In the genomic region with DNA sequence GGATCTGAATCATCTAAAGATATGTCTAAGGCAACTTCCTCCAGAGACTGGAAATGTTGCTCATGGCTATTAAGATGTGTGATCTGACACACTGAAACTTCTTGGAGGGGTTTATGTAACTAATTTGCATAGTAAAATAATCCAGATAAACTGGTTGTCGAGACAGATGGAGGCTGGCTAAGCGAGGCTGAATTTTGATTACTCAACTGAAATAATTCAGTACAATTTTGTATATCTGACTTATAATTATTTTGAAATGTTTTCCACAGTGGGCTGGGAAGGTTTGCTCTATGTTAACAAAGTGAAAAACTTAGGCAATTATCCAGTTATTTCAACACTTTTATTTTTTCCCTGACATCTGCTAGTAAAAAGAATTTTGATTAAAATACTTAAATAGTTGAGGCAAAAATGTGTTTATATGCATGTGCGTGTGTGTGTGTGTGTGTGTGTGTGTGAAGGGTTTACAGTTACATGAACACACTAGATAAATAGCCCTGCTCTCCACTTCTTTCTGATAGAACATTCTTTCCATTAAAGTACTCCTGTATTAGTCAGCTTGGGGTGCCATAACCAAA, we compare ENCODE assay signal across 30 cellular contexts. TPM values are rescaled to one million over a fixed set of nuclear protein-coding genes. Genes with fewer than 3 reads are reported as not detected.
DNase-seq lines count a peak whose midpoint lies in the region; ATAC-seq, FAIRE-seq and TF ChIP-seq lines count a peak whose summit lies in the region.
"Had no signal": no experiment of that assay in that cellular context is flagged by ENCODE, and none has a peak within 500 bp of the region (broad histone marks: within the 10 kb centered on the region; RNA-seq: fewer than 3 reads in every experiment).

No MANE protein-coding gene starts in this region.

- H3K4me3 ChIP-seq in mammary epithelial cell (replicated peaks in 1 of 3; ENCODE audit: insufficient read depth in 1 of 3, low read depth in 2 of 3, low read length in 3 of 3) (no peak overlapping the region), bronchial epithelial cell (ENCODE audit: low read depth, low read length) (no peak overlapping the region), vagina (no peak overlapping the region), neuronal stem cell (ENCODE audit: low read length in 2 of 2) (no peak overlapping the region)
- H3K4me3 ChIP-seq: adrenal gland, Peyer's patch, right lobe of liver, testis had no signal

- H3K18ac ChIP-seq in neuronal stem cell (ENCODE audit: low read length) = no peak overlapping the region

- 79% methylated on average over 3 of the region's 3 CpGs for WGBS in mammary epithelial cell (ENCODE audit: low coverage, missing lambda C conversion rate)
- WGBS in neuronal stem cell (ENCODE audit: extremely low coverage in 2 of 2, insufficient read length in 2 of 2, insufficient replicate concordance in 1 of 2), 2 donors = no CpG with 5 or more reads among the region's 3 CpGs

- CTCF ChIA-PET in mammary epithelial cell (lab: Charles Lee; ENCODE audit: low non-redundant PET) = no interaction called here
- CTCF ChIA-PET in MCF 10A (lab: Yijun Ruan, JAX) = interaction anchor here (0.7 to 1.3 kb wide), 3 partner anchors 9 to 36 kb away, joined by 3 to 6 read pairs (median 4); no protein-coding TSS in a partner anchor

- no peaks in the 10 kb centered on the region for H3K27me3 ChIP-seq in mammary epithelial cell (ENCODE audit: insufficient read depth, low read length)
- H3K27me3 ChIP-seq in bronchial epithelial cell (ENCODE audit: control insufficient read depth, insufficient read depth, low read length) = no peaks in the 10 kb centered on the region
- H3K27me3 ChIP-seq in foreskin keratinocyte = no peaks in the 10 kb centered on the region
- no peaks in the 10 kb centered on the region for H3K27me3 ChIP-seq in vagina
- peaks cover 0 to 4% (median 0%) of the 10 kb centered on the region in 3 experiments for H3K27me3 ChIP-seq in neuronal stem cell (ENCODE audit: control insufficient read depth in 3 of 3, insufficient read depth in 3 of 3, low read depth in 1 of 3, low read length in 3 of 3)
- H3K27me3 ChIP-seq: adrenal gland, Peyer's patch, right lobe of liver, testis had no signal

- H3K36me3 ChIP-seq in mammary epithelial cell (ENCODE audit: insufficient read depth, low read length) (no peaks in the 10 kb centered on the region), bronchial epithelial cell (ENCODE audit: control insufficient read depth, insufficient read depth, low read length) (no peaks in the 10 kb centered on the region), vagina (no peaks in the 10 kb centered on the region), neuronal stem cell (replicated peaks in 1 of 2; ENCODE audit: control insufficient read depth in 2 of 2, insufficient read depth in 2 of 2, low read length in 2 of 2) (no peaks in the 10 kb centered on the region)
- H3K36me3 ChIP-seq: adrenal gland, Peyer's patch, right lobe of liver, WERI-Rb-1 had no signal

- no peak for TF ChIP-seq POLR2A in vagina (IDR thresholded peaks at IDR 0.05)

- H3K4me3 Mint-ChIP-seq in MCF 10A (ENCODE audit: unreplicated experiment) = no peak overlapping the region
- H3K4me3 Mint-ChIP-seq: memory B cell, neural crest cell had no signal

- no peak overlapping the region for H2BK12ac ChIP-seq in neuronal stem cell (ENCODE audit: low read length)

- H3K36me3 Mint-ChIP-seq in MCF 10A (ENCODE audit: insufficient read depth, unreplicated experiment) = no peaks in the 10 kb centered on the region
- H3K36me3 Mint-ChIP-seq: memory B cell had no signal

- no peak overlapping the region for H2BK120ac ChIP-seq in neuronal stem cell (ENCODE audit: low read depth, low read length)

- no peak overlapping the region for H4K8ac ChIP-seq in neuronal stem cell (ENCODE audit: low read depth, low read length)

- in situ Hi-C loops in mammary epithelial cell (cut with MboI; ENCODE audit: low sequenced_read_pairs in 2 of 2) = no loop called here

- BruUV-seq in mammary epithelial cell (replicated peaks; lab: Mats Ljungman, UMichigan) (no TSS peak), MCF 10A (replicated peaks; lab: Mats Ljungman, UMichigan) (no TSS peak)

- H3K4me1 ChIP-seq in mammary epithelial cell (ENCODE audit: insufficient read depth, low read length) (peaks cover 11% of the 10 kb centered on the region), foreskin keratinocyte (peaks cover 5% of the 10 kb centered on the region), vagina (no peaks in the 10 kb centered on the region), neuronal stem cell (ENCODE audit: control insufficient read depth in 2 of 2, insufficient read depth in 1 of 2, low read depth in 1 of 2, low read length in 2 of 2) (peaks cover 0 to 2% of the 10 kb centered on the region in 2 donors)
- H3K4me1 ChIP-seq: Peyer's patch, testis had no signal

- no peak overlapping the region for H3K27ac Mint-ChIP-seq in MCF 10A (ENCODE audit: low read depth, unreplicated experiment)
- H3K27ac Mint-ChIP-seq: memory B cell had no signal

- H3K27me3 Mint-ChIP-seq in MCF 10A (ENCODE audit: insufficient read depth, unreplicated experiment) = no peaks in the 10 kb centered on the region

- no peak overlapping the region for H3K14ac ChIP-seq in neuronal stem cell (ENCODE audit: low read length)

- H2BK15ac ChIP-seq in neuronal stem cell (ENCODE audit: low read length) = no peak overlapping the region

- no peak overlapping the region for H2AK5ac ChIP-seq in neuronal stem cell (ENCODE audit: low read depth, low read length)

- H2BK5ac ChIP-seq in neuronal stem cell (ENCODE audit: low read length) = no peak overlapping the region

- no peak overlapping the region for H4K91ac ChIP-seq in neuronal stem cell (ENCODE audit: low read depth, low read length, poor library complexity)

- intact Hi-C loops in mammary epithelial cell (cut with micrococcal nuclease) (no loop called here), MCF 10A (cut with micrococcal nuclease) (no loop called here), vagina (cut with DNase I) (no loop called here)

- no peaks in the 10 kb centered on the region for H3K9me3 Mint-ChIP-seq in MCF 10A (ENCODE audit: unreplicated experiment)
- H3K9me3 Mint-ChIP-seq: memory B cell, neural crest cell had no signal

- peaks cover 25% of the 10 kb centered on the region for H3K4me1 Mint-ChIP-seq in MCF 10A (ENCODE audit: insufficient read depth, unreplicated experiment)
- H3K4me1 Mint-ChIP-seq: neural crest cell had no signal

- no peaks in the 10 kb centered on the region for H3K79me1 ChIP-seq in neuronal stem cell (ENCODE audit: low read depth, low read length)

- POLR2A ChIA-PET in MCF 10A (lab: Yijun Ruan, JAX) = interaction anchor here (0.7 to 1.7 kb wide), 6 partner anchors 8 to 146 kb away, joined by 3 to 12 read pairs (median 4); no protein-coding TSS in a partner anchor

- H3K23ac ChIP-seq in neuronal stem cell (ENCODE audit: low read depth, low read length, poor library complexity) = no peak overlapping the region

- H4K20me1 ChIP-seq in mammary epithelial cell (ENCODE audit: insufficient read depth, low read length) = no peaks in the 10 kb centered on the region

- TF ChIP-seq CTCF in mammary epithelial cell (conservative IDR thresholded peaks at IDR 0.05 in 1 of 2, IDR thresholded peaks at IDR 0.05 in 1 of 2; ENCODE audit: extremely low read depth in 1 of 2, insufficient read depth in 1 of 2, low read depth in 1 of 2, low read length in 2 of 2) = no peak
- no peak for TF ChIP-seq CTCF in MCF 10A (IDR thresholded peaks at IDR 0.05; ENCODE audit: unreplicated experiment)
- no peak for TF ChIP-seq CTCF in bronchial epithelial cell (IDR thresholded peaks at IDR 0.05; ENCODE audit: insufficient read depth, low read length, severe bottlenecking)
- TF ChIP-seq CTCF in foreskin keratinocyte (conservative IDR thresholded peaks at IDR 0.05) = no peak
- TF ChIP-seq CTCF in vagina (IDR thresholded peaks at IDR 0.05) = no peak

- no peak overlapping the region for H3K4ac ChIP-seq in neuronal stem cell (ENCODE audit: low read length)

- dilution Hi-C loops in mammary epithelial cell (cut with HindIII; ENCODE audit: low sequenced_read_pairs) = no loop called here

- ATAC-seq in foreskin keratinocyte (peak; percentile 74), GM18870 (IDR thresholded peaks at IDR 0.05; ENCODE audit: unreplicated experiment) (no peak)
- ATAC-seq: right lobe of liver had no signal

- H2AFZ ChIP-seq in mammary epithelial cell (ENCODE audit: low read depth, low read length) (peak overlapping the region; percentile 11), neuronal stem cell (ENCODE audit: low read length) (no peak overlapping the region)

- no peak overlapping the region for H3K4me2 ChIP-seq in mammary epithelial cell (ENCODE audit: insufficient read depth, low read depth, low read length)
- H3K4me2 ChIP-seq in neuronal stem cell (ENCODE audit: insufficient read depth, low read length, poor library complexity, severe bottlenecking) = no peak overlapping the region

- no peak for FAIRE-seq in bronchial epithelial cell (lab: Jason Lieb, UNC)
- FAIRE-seq: colon, H54, urothelium cell line had no signal

- H3K79me2 ChIP-seq in mammary epithelial cell (ENCODE audit: insufficient read depth, low read length) = no peaks in the 10 kb centered on the region

- DNase-seq in mammary epithelial cell (no peak), MCF 10A (ENCODE audit: unreplicated experiment) (no peak), bronchial epithelial cell (ENCODE audit: low read depth) (peak; percentile 89), foreskin keratinocyte (peak; percentile 59 to 80), vagina (ENCODE audit: extremely low spot score in 2 of 2) (no peak), COLO829 (ENCODE audit: low spot score) (no peak), neuronal stem cell (ENCODE audit: low spot score) (no peak)
- DNase-seq: activated CD4-positive, alpha-beta T cell treated with anti-CD3 and anti-CD28 coated beads for 48 hours; activated naive CD4-positive, alpha-beta T cell; activated T-cell treated with anti-CD3 and anti-CD28 coated beads, Interleukin-2, amount 50 U/mL, for 48 hours; adrenal gland; DMS53; effector memory CD4-positive, alpha-beta T cell; GDM1; NCI-H1048; NCI-H187; NCI-H524 treated with DMSO at 0.1 percent for 48 hours; Peyer's patch; right lobe of liver; stimulated activated naive CD4-positive, alpha-beta T cell; SW 1271; T-helper 9 cell; testis; WERI-Rb-1 had no signal

- H3K9ac ChIP-seq in mammary epithelial cell (ENCODE audit: insufficient read depth, low read length) (no peak overlapping the region), neuronal stem cell (ENCODE audit: low read depth, low read length, poor library complexity) (no peak overlapping the region)

- no peak overlapping the region for H3K27ac ChIP-seq in mammary epithelial cell (ENCODE audit: insufficient read depth, low read depth, low read length)
- H3K27ac ChIP-seq in foreskin keratinocyte = peak overlapping the region; percentile 64
- peak overlapping the region; percentile 41 for H3K27ac ChIP-seq in vagina
- no peak overlapping the region for H3K27ac ChIP-seq in neuronal stem cell (replicated peaks; ENCODE audit: low read length)
- H3K27ac ChIP-seq: adrenal gland, right lobe of liver, testis, WERI-Rb-1 had no signal

- H3K9me3 ChIP-seq in mammary epithelial cell (replicated peaks; ENCODE audit: insufficient read depth, low read length) (no peaks in the 10 kb centered on the region), vagina (no peaks in the 10 kb centered on the region), neuronal stem cell (replicated peaks in 1 of 2; ENCODE audit: control insufficient read depth in 2 of 2, insufficient read depth in 1 of 2, low read depth in 1 of 2, low read length in 2 of 2) (no peaks in the 10 kb centered on the region)
- H3K9me3 ChIP-seq: adrenal gland, Peyer's patch, right lobe of liver, testis had no signal

RNA-seq across cellular contexts. Expression of a gene that starts 11.3 kb away (rescaled TPM):
- total RNA-seq in mammary epithelial cell = 100 to 1,000 TPM in 1 of 2 donors, 10 to 100 TPM in 1; 31.8 to 109 TPM
- polyA plus RNA-seq in mammary epithelial cell = 39.0 TPM
- polyA minus RNA-seq in mammary epithelial cell = 48.2 TPM
- total RNA-seq in MCF 10A (2022) = 134 and 150 TPM in 2 replicates
- 43.2 and 50.2 TPM in 2 replicates for total RNA-seq in bronchial epithelial cell
- 46.8 and 52.3 TPM in 2 replicates for total RNA-seq in foreskin keratinocyte
- polyA plus RNA-seq in foreskin keratinocyte = 12.0 and 15.2 TPM in 2 replicates
- total RNA-seq in vagina = 59.4 TPM
- 11.2 TPM for polyA plus RNA-seq in neuronal stem cell (2013, experiment 1 of 2)
- polyA plus RNA-seq in neuronal stem cell (2013, experiment 2 of 2) = 11.8 TPM

Comparison
In these comparisons a context has a peak if more than half of its experiments do, and no peak if none do; other contexts are left out.
1. DNase-seq: peak in bronchial epithelial cell (single experiment) and foreskin keratinocyte (2 of 2); none in mammary epithelial cell (single experiment), MCF 10A (single experiment), vagina (0 of 2), COLO829 (single experiment) and neuronal stem cell (single experiment).
2. H3K27ac ChIP-seq: peak in foreskin keratinocyte (single experiment) and vagina (single experiment); none in mammary epithelial cell (single experiment) and neuronal stem cell (single experiment).